7 cellular contexts compared by ENCODE assay signal in genomic region chr14:52729035-52729434, GRCh38. TPM values are rescaled to one million over a fixed set of nuclear protein-coding genes. Genes with fewer than 3 reads are reported as not detected.
DNase-seq lines count a peak whose midpoint lies in the region; TF ChIP-seq lines count a peak whose summit lies in the region.
"Not testable (repeated sequence)": the region's sequence is repeated elsewhere in the genome, so short reads cannot be mapped to it uniquely, and the experiment has no call there.

No MANE protein-coding gene starts in this region.

- not testable (repeated sequence) for H3K4me2 ChIP-seq in GM23248 (ENCODE audit: unreplicated experiment)

- not testable (repeated sequence) for H2AFZ ChIP-seq in GM23248

- not testable (repeated sequence) for H3K27me3 Mint-ChIP-seq in activated T-cell treated with anti-CD3 and anti-CD28 coated beads, Interleukin-2, amount 50 U/mL, for 24 hours; nephron progenitor cell (ENCODE audit: low read depth, poor library complexity)

- H3K4me1 Mint-ChIP-seq in activated T-cell treated with anti-CD3 and anti-CD28 coated beads, Interleukin-2, amount 50 U/mL, for 24 hours (ENCODE audit: low read depth): peaks cover 31% of the 10 kb centered on the region
- peaks cover 27% of the 10 kb centered on the region for H3K4me1 Mint-ChIP-seq in nephron progenitor cell

- peaks cover 54% of the 10 kb centered on the region for H3K79me2 ChIP-seq in GM23248 (ENCODE audit: insufficient read depth)

- in situ Hi-C loops in GM23248 (cut with MboI); brain microvascular endothelial cell (cut with HindIII; ENCODE audit: low pct_ligation_motif_present, low sequenced_read_pairs): not testable (repeated sequence)

- H4K20me1 ChIP-seq in GM23248 (ENCODE audit: insufficient read depth): not testable (repeated sequence)

- not testable (repeated sequence) for H3K9me3 ChIP-seq in GM23248 (ENCODE audit: low read depth); left ventricle myocardium inferior (replicated peaks); stomach

- H3K4me3 Mint-ChIP-seq in activated T-cell treated with anti-CD3 and anti-CD28 coated beads, Interleukin-2, amount 50 U/mL, for 24 hours: peak overlapping the region; percentile 36
- H3K4me3 Mint-ChIP-seq in nephron progenitor cell: peak overlapping the region; percentile 58

- H3K4me3 ChIP-seq in GM23248; brain microvascular endothelial cell (ENCODE audit: low read depth, low read length); left ventricle myocardium inferior; stomach: not testable (repeated sequence)

- peaks cover 39% of the 10 kb centered on the region for H3F3A ChIP-seq in GM23248 (ENCODE audit: insufficient read depth)

- TF ChIP-seq CTCF in RWPE1 (conservative IDR thresholded peaks at IDR 0.05; ENCODE audit: low read depth); brain microvascular endothelial cell (IDR thresholded peaks at IDR 0.05; ENCODE audit: low read depth, low read length, missing control alignments); left ventricle myocardium inferior (IDR thresholded peaks at IDR 0.05; ENCODE audit: borderline replicate concordance); nephron progenitor cell (IDR thresholded peaks at IDR 0.05); stomach (IDR thresholded peaks at IDR 0.05): not testable (repeated sequence)

- POLR2A ChIA-PET in RWPE1 (lab: Yijun Ruan, JAX; ENCODE audit: low non-redundant PET): not testable (repeated sequence)

- H3K36me3 ChIP-seq in GM23248 (ENCODE audit: low read depth) (peaks cover 41% of the 10 kb centered on the region), brain microvascular endothelial cell (replicated peaks) (peaks cover 16% of the 10 kb centered on the region), left ventricle myocardium inferior (peaks cover 56% of the 10 kb centered on the region), stomach (peaks cover 32 to 64% (median 54%) of the 10 kb centered on the region in 4 donors)

- not testable (repeated sequence) for TF ChIP-seq POLR2A in stomach (IDR thresholded peaks at IDR 0.05)

- CTCF ChIA-PET in RWPE1 (lab: Yijun Ruan, JAX): not testable (repeated sequence)

- H3K9me2 ChIP-seq in GM23248 (ENCODE audit: insufficient read depth): not testable (repeated sequence)

- H3K27me3 ChIP-seq in GM23248 (replicated peaks; ENCODE audit: insufficient read depth); brain microvascular endothelial cell (replicated peaks); left ventricle myocardium inferior (ENCODE audit: low read depth); stomach: not testable (repeated sequence)

- H3K27ac ChIP-seq in GM23248 (peak overlapping the region; percentile 62), RWPE1 (peak overlapping the region; percentile 59), brain microvascular endothelial cell (peak overlapping the region; percentile 80), left ventricle myocardium inferior (replicated peaks) (peak overlapping the region; percentile 94), stomach (peak overlapping the region in 4 of 5 donors; percentile 39 to 93 (median 92))

- intact Hi-C loops in left ventricle myocardium inferior (cut with micrococcal nuclease); stomach (cut with DNase I; ENCODE audit: low total_unique reads): not testable (repeated sequence)

- not testable (repeated sequence) for H3K9me3 Mint-ChIP-seq in activated T-cell treated with anti-CD3 and anti-CD28 coated beads, Interleukin-2, amount 50 U/mL, for 24 hours
- peaks cover 14% of the 10 kb centered on the region for H3K9me3 Mint-ChIP-seq in nephron progenitor cell

- not testable (repeated sequence) for H3K9ac ChIP-seq in GM23248

- TF ChIP-seq EP300 in stomach (IDR thresholded peaks at IDR 0.05): not testable (repeated sequence)

- H3K27ac Mint-ChIP-seq in activated T-cell treated with anti-CD3 and anti-CD28 coated beads, Interleukin-2, amount 50 U/mL, for 24 hours: peak overlapping the region; percentile 81
- H3K27ac Mint-ChIP-seq in nephron progenitor cell: not testable (repeated sequence)

- H3K4me1 ChIP-seq in GM23248 (ENCODE audit: insufficient read depth): not testable (repeated sequence)
- peaks cover 31% of the 10 kb centered on the region for H3K4me1 ChIP-seq in left ventricle myocardium inferior
- H3K4me1 ChIP-seq in stomach: peaks cover 7 to 37% (median 17%) of the 10 kb centered on the region in 4 donors

- peaks cover 85% of the 10 kb centered on the region for H3K36me3 Mint-ChIP-seq in activated T-cell treated with anti-CD3 and anti-CD28 coated beads, Interleukin-2, amount 50 U/mL, for 24 hours (ENCODE audit: low read depth)
- H3K36me3 Mint-ChIP-seq in nephron progenitor cell (ENCODE audit: low read depth): peaks cover 65% of the 10 kb centered on the region

- 86 to 88% methylated on average over 15 of the region's 15 CpGs for WGBS in GM23248 (ENCODE audit: low coverage in 1 of 2, low lambda C conversion rate in 2 of 2, missing lambda C conversion rate in 2 of 2), 2 experiments
- WGBS in stomach, 5 donors: 91 to 95% (median 94%) methylated on average over 15 of the region's 15 CpGs

- DNase-seq in GM23248; RWPE1 (ENCODE audit: low spot score); activated T-cell treated with anti-CD3 and anti-CD28 coated beads, Interleukin-2, amount 50 U/mL, for 24 hours; brain microvascular endothelial cell; left ventricle myocardium inferior; nephron progenitor cell; stomach: not testable (repeated sequence)

RNA-seq across cellular contexts. Expression of gene STYX, which starts 0.9 kb away (rescaled TPM):
- 19.3 and 20.1 TPM in 2 replicates for total RNA-seq in GM23248 (2014; rRNA removed; shearing (Covaris generic))
- polyA plus RNA-seq in GM23248 (2016; fragmentation: Nextera tagmentation; extraction: Ambion mirVana) (21.7 and 23.0 TPM in 2 replicates), stomach (10 to 100 TPM in 1 of 3 donors, 1 to 10 TPM in 2; 4.8 to 11.3 (median 8.7) TPM)
- total RNA-seq in left ventricle myocardium inferior (13.3 TPM), stomach (10 to 100 TPM in 3 of 5 donors, 1 to 10 TPM in 2; 5.3 to 23.3 (median 12.5) TPM)

RNA-seq across cellular contexts. Expression of gene PSMC6, which starts 22.0 kb away (rescaled TPM):
- 68.3 and 108 TPM in 2 replicates for total RNA-seq in GM23248 (2014; rRNA removed; shearing (Covaris generic))
- polyA plus RNA-seq in GM23248 (2016; fragmentation: Nextera tagmentation; extraction: Ambion mirVana) (92.4 and 98.8 TPM in 2 replicates), stomach (10 to 100 TPM; 58.8 to 79.1 (median 65.2) TPM)
- total RNA-seq in left ventricle myocardium inferior (77.0 TPM), stomach (100 to 1,000 TPM in 4 of 5 donors, 10 to 100 TPM in 1; 21.0 to 357 (median 118) TPM)

RNA-seq across cellular contexts. Expression of gene ERO1A, which starts 33.7 kb away (rescaled TPM):
- total RNA-seq in GM23248 (2014; rRNA removed; shearing (Covaris generic)): 82.7 and 91.1 TPM in 2 replicates
- polyA plus RNA-seq in GM23248 (2016; fragmentation: Nextera tagmentation; extraction: Ambion mirVana): 45.1 and 48.6 TPM in 2 replicates
- total RNA-seq in left ventricle myocardium inferior: 14.6 TPM
- 100 to 1,000 TPM in 1 of 5 donors, 10 to 100 TPM in 4; 52.1 to 105 (median 57.8) TPM for total RNA-seq in stomach
- polyA plus RNA-seq in stomach: 10 to 100 TPM in 2 of 3 donors, 1 to 10 TPM in 1; 6.9 to 49.4 (median 33.4) TPM
